In genomic region chr19:40933025-40933424, GRCh38 we compare ENCODE assay signal across 1 cellular context.
TF ChIP-seq lines count a peak whose summit lies in the region.

No MANE protein-coding gene starts in this region.

TF ChIP-seq in endothelial cell of umbilical vein, 7 proteins besides CTCF, POLR2A, EP300 and RAD21:
- TF ChIP-seq EZH2 (IDR thresholded peaks at IDR 0.05; ENCODE audit: borderline replicate concordance, low read depth, low read length, severe bottlenecking) (no peak), POLR2AphosphoS5 (IDR thresholded peaks at IDR 0.05; ENCODE audit: insufficient read depth, low read depth, low read length) (no peak), MYC (IDR thresholded peaks at IDR 0.05; ENCODE audit: low read depth, low read length) (no peak), FOS (IDR thresholded peaks at IDR 0.05; ENCODE audit: borderline replicate concordance, insufficient read depth, low read length) (no peak), GATA2 (IDR thresholded peaks at IDR 0.05; ENCODE audit: insufficient read depth, insufficient read length, low read depth, low read length) (no peak), MAX (IDR thresholded peaks at IDR 0.05; ENCODE audit: insufficient read depth, insufficient read length) (no peak), JUN (IDR thresholded peaks at IDR 0.05; ENCODE audit: borderline replicate concordance, insufficient read depth, insufficient read length, low read depth) (no peak)
